14 cellular contexts compared by ENCODE assay signal in genomic region chr15:32677238-32677750, GRCh38. TPM values are rescaled to one million over a fixed set of nuclear protein-coding genes. Genes with fewer than 3 reads are reported as not detected.
DNase-seq lines count a peak whose midpoint lies in the region; ATAC-seq, FAIRE-seq and TF ChIP-seq lines count a peak whose summit lies in the region.
"Had no signal": no experiment of that assay in that cellular context is flagged by ENCODE, and none has a peak within 500 bp of the region (broad histone marks: within the 10 kb centered on the region; RNA-seq: fewer than 3 reads in every experiment).

No MANE protein-coding gene starts in this region.

- no peaks in the 10 kb centered on the region for H3K36me3 ChIP-seq in pancreas
- H3K36me3 ChIP-seq: prostate gland, tibial nerve had no signal

- H3K4me3 ChIP-seq in choroid plexus epithelial cell (ENCODE audit: low read depth, low read length) (no peak overlapping the region), pancreas (no peak overlapping the region)
- H3K4me3 ChIP-seq: prostate gland, tibial nerve had no signal

- 29 to 34% methylated on average over 5 of the region's 5 CpGs for WGBS in pancreas, 2 donors

- no peaks in the 10 kb centered on the region for H3K27me3 ChIP-seq in pancreas
- H3K27me3 ChIP-seq: tibial nerve had no signal

- ATAC-seq in pancreas = peak; percentile 38 to 83 (median 73)
- ATAC-seq: CD8-positive, alpha-beta T cell; Right ventricle myocardium inferior had no signal

- no peak overlapping the region for H3K27ac ChIP-seq in pancreas
- H3K27ac ChIP-seq: prostate gland, tibial nerve had no signal

- TF ChIP-seq CTCF in choroid plexus epithelial cell (conservative IDR thresholded peaks at IDR 0.05; ENCODE audit: low read depth, low read length) (no peak), pancreas (IDR thresholded peaks at IDR 0.05) (no peak)

- intact Hi-C loops in pancreas (cut with DNase I) = no loop called here

- DNase-seq in Daoy (ENCODE audit: low read depth) (peak; percentile 28), NCI-H2196 treated with DMSO at 0.1 percent for 48 hours (lab: John Stamatoyannopoulos, UW; ENCODE audit: unreplicated experiment) (peak; percentile 81), choroid plexus epithelial cell (ENCODE audit: low read depth) (peak; percentile 35), pancreas (no peak), NCI-H2171 treated with DMSO at 0.1 percent for 48 hours (lab: John Stamatoyannopoulos, UW) (no peak), NCI-H2171 (lab: John Stamatoyannopoulos, UW) (no peak), 8988T (no peak), NK-92 (lab: John Stamatoyannopoulos, UW; ENCODE audit: unreplicated experiment) (no peak)
- DNase-seq: activated B cell treated with CpG ODN at 0.5 μM for 24 hours; CD8-positive, alpha-beta T cell had no signal

- peaks cover 3 to 9% (median 7%) of the 10 kb centered on the region in 3 donors for H3K4me1 ChIP-seq in pancreas
- H3K4me1 ChIP-seq: prostate gland, tibial nerve had no signal

- no peak for FAIRE-seq in pancreas (lab: Jason Lieb, UNC)

- no peaks in the 10 kb centered on the region for H3K9me3 ChIP-seq in pancreas
- H3K9me3 ChIP-seq: prostate gland, tibial nerve had no signal

RNA-seq across cellular contexts. Expression of gene SCG5, which starts 35.8 kb away (rescaled TPM):
- 1.8 and 3.0 TPM in 2 replicates for total RNA-seq in Daoy (2014; rRNA removed; shearing (Covaris generic))
- 100 to 1,000 TPM in 1 of 6 donors, 10 to 100 TPM in 5; 13.6 to 110 (median 59.2) TPM for total RNA-seq in pancreas
- 100 to 1,000 TPM; 290 to 879 TPM for polyA plus RNA-seq in pancreas
- total RNA-seq: CD8-positive, alpha-beta T cell; Right ventricle myocardium inferior had no signal

RNA-seq across cellular contexts. Expression of gene GREM1, which starts 40.5 kb away (rescaled TPM):
- total RNA-seq in Daoy (2014; rRNA removed; shearing (Covaris generic)) = 34.4 and 35.3 TPM in 2 replicates
- 1 to 10 TPM in 3 of 6 donors, under 1 TPM in 3; 0.24 to 4.8 (median 1.5) TPM for total RNA-seq in pancreas
- polyA plus RNA-seq in pancreas = under 1 TPM; 0.34 to 0.42 TPM
- total RNA-seq: activated B cell treated with CpG ODN at 0.5 μM for 24 hours; activated T-helper 1 cell treated with anti-CD3 and anti-CD28 coated beads, Interleukin-12 subunit alpha, Interleukin-12 subunit beta, Interleukin-2, Interleukin-4 antibody, amounts not matched to agents 30 ng/mL and 10 ng/mL and 1 ng/mL, durations not matched to agents 14 hours and 24 hours and 36 hours; CD8-positive, alpha-beta T cell; Right ventricle myocardium inferior had no signal

Comparison
In these comparisons a context has a peak if more than half of its experiments do, and no peak if none do; other contexts are left out.
1. DNase-seq: peak in Daoy (single experiment), NCI-H2196 treated with DMSO at 0.1 percent for 48 hours (single experiment) and choroid plexus epithelial cell (single experiment); none in pancreas (0 of 6), NCI-H2171 treated with DMSO at 0.1 percent for 48 hours (single experiment), NCI-H2171 (single experiment), 8988T (single experiment) and NK-92 (single experiment).